10 cellular contexts compared by ENCODE assay signal in the genomic region with DNA sequence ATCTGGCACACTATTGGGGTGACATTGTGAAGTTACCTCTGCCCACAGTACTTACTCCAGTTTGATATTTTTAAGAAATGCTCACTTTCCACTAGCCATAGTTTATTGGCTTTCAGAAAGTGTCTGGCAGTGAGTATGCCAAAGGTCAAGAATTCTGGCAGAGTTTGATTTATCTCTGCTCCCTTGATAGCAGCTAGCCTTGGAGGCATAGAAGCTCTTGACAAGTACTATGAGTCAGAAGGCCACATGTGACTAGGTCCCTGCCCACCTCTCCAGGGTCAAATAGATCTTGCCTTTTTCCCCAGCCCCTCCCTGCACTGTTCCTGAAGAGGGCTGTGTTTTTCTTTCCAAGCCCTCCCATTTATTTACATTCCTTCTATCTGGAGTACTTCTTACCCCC.
DNase-seq lines count a peak whose midpoint lies in the region; ATAC-seq and TF ChIP-seq lines count a peak whose summit lies in the region.
"Had no signal": no experiment of that assay in that cellular context is flagged by ENCODE, and none has a peak within 500 bp of the region (broad histone marks: within the 10 kb centered on the region; RNA-seq: fewer than 3 reads in every experiment).

No MANE protein-coding gene starts in this region.

- TF ChIP-seq CTCF in glutamatergic neuron (IDR thresholded peaks at IDR 0.05; ENCODE audit: partially characterized antibody, unreplicated experiment), result no peak
- TF ChIP-seq CTCF in psoas muscle (IDR thresholded peaks at IDR 0.05), result no peak
- no peak for TF ChIP-seq CTCF in GM20000 (IDR thresholded peaks at IDR 0.05; ENCODE audit: extremely low read depth, missing control alignments)

- H3K9me3 Mint-ChIP-seq in glutamatergic neuron (ENCODE audit: unreplicated experiment), result peaks cover 7% of the 10 kb centered on the region
- H3K9me3 Mint-ChIP-seq: T-helper 2 cell treated with Interferon-gamma antibody and Interleukin-4, amounts not matched to agents 5 μg/mL and 100 μg/mL, for 36 hours had no signal

- no peaks in the 10 kb centered on the region for H3K9me3 ChIP-seq in NT2/D1 (ENCODE audit: insufficient read depth, low read length)
- H3K9me3 ChIP-seq in psoas muscle, result no peaks in the 10 kb centered on the region
- H3K9me3 ChIP-seq: ascending aorta had no signal

- no peaks in the 10 kb centered on the region for H3K36me3 Mint-ChIP-seq in glutamatergic neuron (ENCODE audit: unreplicated experiment)

- H3K4me1 ChIP-seq in NT2/D1 (ENCODE audit: insufficient read depth, insufficient read length) (no peaks in the 10 kb centered on the region), psoas muscle (peaks cover 12% of the 10 kb centered on the region)
- H3K4me1 ChIP-seq: ascending aorta had no signal

- intact Hi-C loops in psoas muscle (cut with DNase I), result no loop called here

- peak; percentile 68 to 88 (median 76) for ATAC-seq in psoas muscle
- ATAC-seq in HG03280 (IDR thresholded peaks at IDR 0.05; ENCODE audit: unreplicated experiment), result no peak

- H3K27ac ChIP-seq in psoas muscle, result no peak overlapping the region
- H3K27ac ChIP-seq: ascending aorta, KMS-11 had no signal

- H3K9ac ChIP-seq in NT2/D1 (ENCODE audit: insufficient read length, low read depth), result no peak overlapping the region
- H3K9ac ChIP-seq: KMS-11 had no signal

- peaks cover 47% of the 10 kb centered on the region for H3K4me1 Mint-ChIP-seq in glutamatergic neuron (ENCODE audit: low read depth, unreplicated experiment)

- no peaks in the 10 kb centered on the region for H3K27me3 ChIP-seq in NT2/D1 (ENCODE audit: insufficient read depth, insufficient read length)
- H3K27me3 ChIP-seq in psoas muscle (ENCODE audit: insufficient read depth in 3 of 3, low read length in 2 of 3), result no peaks in the 10 kb centered on the region
- H3K27me3 ChIP-seq: ascending aorta had no signal

- no peak overlapping the region for H3K4me3 Mint-ChIP-seq in glutamatergic neuron (ENCODE audit: unreplicated experiment)
- H3K4me3 Mint-ChIP-seq: T-helper 2 cell treated with Interferon-gamma antibody and Interleukin-4, amounts not matched to agents 5 μg/mL and 100 μg/mL, for 36 hours had no signal

- no peak overlapping the region for H3K4me3 ChIP-seq in NT2/D1 (ENCODE audit: insufficient read length, low read depth)
- no peak overlapping the region for H3K4me3 ChIP-seq in psoas muscle
- H3K4me3 ChIP-seq: ascending aorta had no signal

- H3K36me3 ChIP-seq in NT2/D1 (ENCODE audit: insufficient read depth, insufficient read length, low read length), result no peaks in the 10 kb centered on the region
- H3K36me3 ChIP-seq in psoas muscle (ENCODE audit: insufficient read depth in 1 of 2, low read depth in 1 of 2), result no peaks in the 10 kb centered on the region
- H3K36me3 ChIP-seq: ascending aorta had no signal

- H3K27ac Mint-ChIP-seq in glutamatergic neuron (ENCODE audit: unreplicated experiment), result peak overlapping the region; percentile 54
- H3K27ac Mint-ChIP-seq: T-helper 2 cell treated with Interferon-gamma antibody and Interleukin-4, amounts not matched to agents 5 μg/mL and 100 μg/mL, for 36 hours had no signal

- peak; percentile 51 for DNase-seq in H4 (ENCODE audit: low spot score)
- peak; percentile 28 for DNase-seq in NT2/D1 (ENCODE audit: low read depth, low spot score)
- DNase-seq in glutamatergic neuron, result no peak
- no peak for DNase-seq in psoas muscle
- no peak for DNase-seq in NCI-H187 treated with DMSO at 0.1 percent for 48 hours (lab: John Stamatoyannopoulos, UW)
- no peak for DNase-seq in GM20000 (ENCODE audit: low spot score)

- H3K27me3 Mint-ChIP-seq in glutamatergic neuron (ENCODE audit: unreplicated experiment), result peaks cover 6% of the 10 kb centered on the region

Comparison
In these comparisons a context has a peak if more than half of its experiments do, and no peak if none do; other contexts are left out.
1. DNase-seq: peak in H4 (single experiment) and NT2/D1 (single experiment); none in glutamatergic neuron (single experiment), psoas muscle (0 of 2), NCI-H187 treated with DMSO at 0.1 percent for 48 hours (single experiment) and GM20000 (single experiment).